Comparison of ENCODE assay signal across 10 cellular contexts in genomic region chr15:77507151-77507847, GRCh38.
DNase-seq lines count a peak whose midpoint lies in the region; ATAC-seq and TF ChIP-seq lines count a peak whose summit lies in the region.
"Had no signal": no experiment of that assay in that cellular context is flagged by ENCODE, and none has a peak within 500 bp of the region (broad histone marks: within the 10 kb centered on the region; RNA-seq: fewer than 3 reads in every experiment).

No MANE protein-coding gene starts in this region.

- H3K4me3 ChIP-seq in SJCRH30 (peak overlapping the region; percentile 21; the same call in 1 of the 2 replicates), psoas muscle (peak overlapping the region; percentile 41)

- intact Hi-C loops in left cardiac atrium (cut with DNase I), result no loop called here
- intact Hi-C loops in psoas muscle (cut with DNase I), result loop anchor here in 1 of 2 donors (5.0 kb wide), 1 partner anchor 320 kb away; no protein-coding TSS in a partner anchor
- intact Hi-C loops in activated T-helper 2 cell treated with anti-CD3 and anti-CD28 coated beads, Interferon-gamma antibody, Interleukin-2, Interleukin-4, amounts not matched to agents 10 μg/mL and 5 μg/mL and 100 μg/mL, durations not matched to agents 14 hours and 24 hours and 36 hours (cut with micrococcal nuclease), result no loop called here

- H3K27ac ChIP-seq in SJCRH30 (peak overlapping the region; percentile 29; the same call in 1 of the 2 replicates), psoas muscle (peak overlapping the region; percentile 80)

- H3K9me3 Mint-ChIP-seq in activated T-helper 2 cell treated with anti-CD3 and anti-CD28 coated beads, Interferon-gamma antibody, Interleukin-2, Interleukin-4, amounts not matched to agents 10 μg/mL and 5 μg/mL and 100 μg/mL, durations not matched to agents 14 hours and 24 hours and 36 hours, result no peaks in the 10 kb centered on the region
- H3K9me3 Mint-ChIP-seq: activated B cell treated with CpG ODN at 0.5 μM for 24 hours had no signal

- peak; percentile 26 to 48 for ATAC-seq in left cardiac atrium
- peak; percentile 29 to 58 (median 38) for ATAC-seq in psoas muscle
- ATAC-seq in GM18870 (IDR thresholded peaks at IDR 0.05; ENCODE audit: unreplicated experiment), result no peak

- peaks cover 8% of the 10 kb centered on the region for H3K4me1 Mint-ChIP-seq in activated T-helper 2 cell treated with anti-CD3 and anti-CD28 coated beads, Interferon-gamma antibody, Interleukin-2, Interleukin-4, amounts not matched to agents 10 μg/mL and 5 μg/mL and 100 μg/mL, durations not matched to agents 14 hours and 24 hours and 36 hours (ENCODE audit: low read depth)

- no peak overlapping the region for H3K4me3 Mint-ChIP-seq in activated T-helper 2 cell treated with anti-CD3 and anti-CD28 coated beads, Interferon-gamma antibody, Interleukin-2, Interleukin-4, amounts not matched to agents 10 μg/mL and 5 μg/mL and 100 μg/mL, durations not matched to agents 14 hours and 24 hours and 36 hours (ENCODE audit: low read depth)
- H3K4me3 Mint-ChIP-seq: activated B cell treated with CpG ODN at 0.5 μM for 24 hours had no signal

- peaks cover 29% of the 10 kb centered on the region for H3K4me1 ChIP-seq in SJCRH30
- peaks cover 64% of the 10 kb centered on the region for H3K4me1 ChIP-seq in psoas muscle

- H3K36me3 ChIP-seq in SJCRH30, result no peaks in the 10 kb centered on the region
- H3K36me3 ChIP-seq in psoas muscle (ENCODE audit: insufficient read depth in 1 of 2, low read depth in 1 of 2), result no peaks in the 10 kb centered on the region

- no peaks in the 10 kb centered on the region for H3K27me3 ChIP-seq in SJCRH30
- no peaks in the 10 kb centered on the region for H3K27me3 ChIP-seq in psoas muscle (ENCODE audit: insufficient read depth in 3 of 3, low read length in 2 of 3)

- H3K27ac Mint-ChIP-seq in activated T-helper 2 cell treated with anti-CD3 and anti-CD28 coated beads, Interferon-gamma antibody, Interleukin-2, Interleukin-4, amounts not matched to agents 10 μg/mL and 5 μg/mL and 100 μg/mL, durations not matched to agents 14 hours and 24 hours and 36 hours, result no peak overlapping the region
- H3K27ac Mint-ChIP-seq: activated B cell treated with CpG ODN at 0.5 μM for 24 hours had no signal

- no peaks in the 10 kb centered on the region for H3K36me3 Mint-ChIP-seq in activated T-helper 2 cell treated with anti-CD3 and anti-CD28 coated beads, Interferon-gamma antibody, Interleukin-2, Interleukin-4, amounts not matched to agents 10 μg/mL and 5 μg/mL and 100 μg/mL, durations not matched to agents 14 hours and 24 hours and 36 hours (ENCODE audit: low read depth)

- peaks cover 3% of the 10 kb centered on the region; the same call in 1 of the 2 replicates for H3K9me3 ChIP-seq in SJCRH30 (replicated peaks)
- no peaks in the 10 kb centered on the region for H3K9me3 ChIP-seq in psoas muscle

- H3K27me3 Mint-ChIP-seq in activated T-helper 2 cell treated with anti-CD3 and anti-CD28 coated beads, Interferon-gamma antibody, Interleukin-2, Interleukin-4, amounts not matched to agents 10 μg/mL and 5 μg/mL and 100 μg/mL, durations not matched to agents 14 hours and 24 hours and 36 hours (ENCODE audit: low read depth), result no peaks in the 10 kb centered on the region
- H3K27me3 Mint-ChIP-seq: activated B cell treated with CpG ODN at 0.5 μM for 24 hours had no signal

- no peak for TF ChIP-seq CTCF in psoas muscle (IDR thresholded peaks at IDR 0.05)

- DNase-seq in ELF-1 (ENCODE audit: low read depth, low spot score) (peak; percentile 1), SJCRH30 (peak in 1 of 2 experiments; percentile 49), left cardiac atrium (peak; percentile 71), psoas muscle (peak; percentile 63 to 79), HPDE6-E6E7 (ENCODE audit: extremely low spot score) (no peak), epidermal melanocyte (ENCODE audit: insufficient read length, low spot score) (no peak)
- DNase-seq in activated T-helper 2 cell treated with anti-CD3 and anti-CD28 coated beads, Interferon-gamma antibody, Interleukin-2, Interleukin-4, amounts not matched to agents 10 μg/mL and 5 μg/mL and 100 μg/mL, durations not matched to agents 14 hours and 24 hours and 36 hours (ENCODE audit: low spot score), result no peak
- DNase-seq: activated B cell treated with CpG ODN at 0.5 μM for 24 hours, GF-D8 had no signal

- 20 to 25% (median 22%) methylated on average over 8 of the region's 8 CpGs for WGBS in psoas muscle, 3 donors

Comparison
In these comparisons a context has a peak if more than half of its experiments do, and no peak if none do; other contexts are left out.
1. DNase-seq: peak in ELF-1 (single experiment), left cardiac atrium (single experiment) and psoas muscle (2 of 2); none in activated T-helper 2 cell treated with anti-CD3 and anti-CD28 coated beads, Interferon-gamma antibody, Interleukin-2, Interleukin-4, amounts not matched to agents 10 μg/mL and 5 μg/mL and 100 μg/mL, durations not matched to agents 14 hours and 24 hours and 36 hours (single experiment), HPDE6-E6E7 (single experiment) and epidermal melanocyte (single experiment).